Comparison of ENCODE assay signal across 16 cellular contexts in genomic region chr17:14510136-14510535, GRCh38.
"Had no signal": no experiment of that assay in that cellular context is flagged by ENCODE, and none has a peak within 500 bp of the region (broad histone marks: within the 10 kb centered on the region; RNA-seq: fewer than 3 reads in every experiment).

No MANE protein-coding gene starts in this region.

- H3K4me1 ChIP-seq: gastroesophageal sphincter, heart left ventricle, left lung, right atrium auricular region had no signal

- H3K27me3 ChIP-seq: gastroesophageal sphincter, left lung, right atrium auricular region had no signal

- H3K36me3 ChIP-seq: gastroesophageal sphincter, heart left ventricle, left lung, right atrium auricular region had no signal

- H3K4me3 ChIP-seq: gastroesophageal sphincter, heart left ventricle, left lung, right atrium auricular region, skin epidermis had no signal

- DNase-seq: activated CD4-positive, alpha-beta T cell treated with anti-CD3 and anti-CD28 coated beads for 36 hours; activated CD4-positive, alpha-beta T cell treated with anti-CD3 and anti-CD28 coated beads, Interleukin-2, amount 50 U/mL, for 48 hours; activated CD8-positive, alpha-beta memory T cell treated with anti-CD3 and anti-CD28 coated beads, Interleukin-2, amount 10 ng/mL, durations not matched to agents 7 days and 5 days; activated naive CD8-positive, alpha-beta T cell treated with anti-CD3 and anti-CD28 coated beads for 36 hours; amygdala; effector memory CD8-positive, alpha-beta T cell; heart left ventricle; left lung; occipital lobe; stimulated activated CD4-positive, alpha-beta T cell treated with anti-CD3 and anti-CD28 coated beads, Interleukin-15, amount 100 ng/mL, for 24 hours; stimulated activated CD4-positive, alpha-beta T cell treated with anti-CD3 and anti-CD28 coated beads, Interleukin-4, amount 100 ng/mL, for 1 hour; stimulated activated naive CD8-positive, alpha-beta T cell treated with anti-CD3 and anti-CD28 coated beads, Interleukin-15, amount 100 ng/mL, for 72 hours had no signal

- H3K27ac ChIP-seq: epithelial cell of prostate, gastroesophageal sphincter, heart left ventricle, left lung, right atrium auricular region, skin epidermis had no signal

- H3K9me3 ChIP-seq: gastroesophageal sphincter, left lung, right atrium auricular region had no signal
